31 cellular contexts compared by ENCODE assay signal in the genomic region with DNA sequence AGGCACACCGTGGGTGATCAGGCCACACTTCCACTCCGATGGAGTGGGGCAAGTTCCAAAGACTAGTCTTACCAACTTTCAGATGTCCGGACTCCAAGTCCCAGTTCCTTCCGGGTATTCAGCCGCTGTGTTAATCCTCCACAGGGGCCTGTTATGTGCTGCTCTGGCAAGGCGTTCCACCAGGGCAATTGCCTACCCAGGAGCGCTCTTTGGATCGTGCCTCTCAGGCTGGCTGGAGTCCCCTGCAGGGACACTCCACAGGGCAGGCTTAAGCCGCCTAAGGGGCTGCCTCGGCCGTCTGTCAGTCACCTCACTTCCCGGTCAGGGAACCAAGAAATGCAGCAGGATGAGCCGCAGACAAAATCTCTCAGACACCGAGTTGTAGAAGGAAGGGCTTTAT.
"Had no signal": no experiment of that assay in that cellular context is flagged by ENCODE, and none has a peak within 500 bp of the region (broad histone marks: within the 10 kb centered on the region; RNA-seq: fewer than 3 reads in every experiment).

No MANE protein-coding gene starts in this region.

- H3K4me3 Mint-ChIP-seq: activated B cell treated with CpG ODN at 0.5 μM for 24 hours; activated CD8-positive, alpha-beta T cell treated with anti-CD3 and anti-CD28 coated beads for 36 hours; activated naive CD8-positive, alpha-beta T cell; activated T-cell treated with anti-CD3 and anti-CD28 coated beads, Interleukin-2, amount 50 U/mL, for 4 hours; activated T-helper 17 cell treated with anti-CD3 and anti-CD28 coated beads, Interleukin-2, amount 50 U/mL, for 72 hours; central memory CD8-positive, alpha-beta T cell; dendritic cell treated with granulocyte-macrophage colony-stimulating factor and Interleukin-4, amounts not matched to agents 40 ng/mL and 50 ng/mL, for 4 days; effector memory CD8-positive, alpha-beta T cell; T-cell; T-helper 1 cell treated with Interleukin-12 subunit alpha and Interleukin-12 subunit beta and Interleukin-4 antibody, amounts not matched to agents 30 μg/mL and 1 μg/mL, for 36 hours; T-helper 2 cell treated with Interferon-gamma antibody and Interleukin-4, amounts not matched to agents 5 μg/mL and 100 μg/mL, for 36 hours had no signal

- H3K27me3 ChIP-seq: brain microvascular endothelial cell, dorsolateral prefrontal cortex had no signal

- H3K4me3 ChIP-seq: coronary artery, dorsolateral prefrontal cortex had no signal

- H3K27me3 Mint-ChIP-seq: activated B cell treated with CpG ODN at 0.5 μM for 24 hours; activated CD8-positive, alpha-beta T cell treated with anti-CD3 and anti-CD28 coated beads for 36 hours; activated naive CD8-positive, alpha-beta T cell; central memory CD8-positive, alpha-beta T cell; T-cell had no signal

- H3K27ac ChIP-seq: brain microvascular endothelial cell, coronary artery, dorsolateral prefrontal cortex, epithelial cell of prostate, WERI-Rb-1 had no signal

- H3K36me3 Mint-ChIP-seq: activated naive CD8-positive, alpha-beta T cell; T-cell had no signal

- H3K36me3 ChIP-seq: brain microvascular endothelial cell, WERI-Rb-1 had no signal

- ATAC-seq: activated CD4-positive, CD25-positive, alpha-beta regulatory T cell treated with anti-CD3 and anti-CD28 coated beads, Interleukin-2, amount 50 U/mL, for 24 hours; activated CD8-positive, alpha-beta T cell treated with anti-CD3 and anti-CD28 coated beads for 36 hours; activated T-cell treated with anti-CD3 and anti-CD28 coated beads, Interleukin-2, amount 50 U/mL, for 4 hours; activated T-helper 17 cell treated with anti-CD3 and anti-CD28 coated beads, Interleukin-2, amount 50 U/mL, for 72 hours; effector memory CD8-positive, alpha-beta T cell; T-cell had no signal

- H3K27ac Mint-ChIP-seq: activated B cell treated with CpG ODN at 0.5 μM for 24 hours; activated CD8-positive, alpha-beta T cell treated with anti-CD3 and anti-CD28 coated beads for 36 hours; activated naive CD8-positive, alpha-beta T cell; activated T-helper 17 cell treated with anti-CD3 and anti-CD28 coated beads, Interleukin-2, amount 50 U/mL, for 72 hours; dendritic cell treated with granulocyte-macrophage colony-stimulating factor and Interleukin-4, amounts not matched to agents 40 ng/mL and 50 ng/mL, for 4 days; effector memory CD8-positive, alpha-beta T cell; T-cell; T-helper 1 cell treated with Interleukin-12 subunit alpha and Interleukin-12 subunit beta and Interleukin-4 antibody, amounts not matched to agents 30 μg/mL and 1 μg/mL, for 36 hours; T-helper 2 cell treated with Interferon-gamma antibody and Interleukin-4, amounts not matched to agents 5 μg/mL and 100 μg/mL, for 36 hours had no signal

- H3K4me1 Mint-ChIP-seq: activated B cell treated with CpG ODN at 0.5 μM for 24 hours; activated T-helper 17 cell treated with anti-CD3 and anti-CD28 coated beads, Interleukin-2, amount 50 U/mL, for 72 hours; central memory CD8-positive, alpha-beta T cell; T-cell had no signal

- DNase-seq: activated B cell treated with CpG ODN at 0.5 μM for 24 hours; activated CD4-positive, alpha-beta T cell treated with anti-CD3 and anti-CD28 coated beads for 48 hours; activated CD4-positive, alpha-beta T cell treated with anti-CD3 and anti-CD28 coated beads, Interleukin-2, amount 50 U/mL, for 1 hour; activated CD4-positive, alpha-beta T cell treated with anti-CD3 and anti-CD28 coated beads, Interleukin-2, amount 50 U/mL, for 48 hours; activated CD8-positive, alpha-beta memory T cell treated with anti-CD3 and anti-CD28 coated beads for 24 hours; activated CD8-positive, alpha-beta T cell treated with anti-CD3 and anti-CD28 coated beads for 36 hours; activated effector memory CD4-positive, alpha-beta T cell treated with Interleukin-2 at 50 U/mL for 16 hours; activated gamma-delta T cell treated with Interleukin-2 at 50 U/mL for 16 hours; activated naive CD4-positive, alpha-beta T cell treated with anti-CD3 and anti-CD28 coated beads, Interleukin-2, amount 50 U/mL, for 16 hours; activated naive CD4-positive, alpha-beta T cell treated with Interleukin-2 at 50 U/mL for 16 hours; activated T-cell treated with anti-CD3 and anti-CD28 coated beads, Interleukin-2, amount 50 U/mL, for 4 hours; amniotic stem cell; anterior cingulate cortex; brain microvascular endothelial cell; dorsolateral prefrontal cortex; effector CD4-positive, alpha-beta T cell; effector memory CD8-positive, alpha-beta T cell; foreskin fibroblast; SW 1271; T-cell; T1000; WERI-Rb-1 had no signal

- H3K9me3 Mint-ChIP-seq: activated CD8-positive, alpha-beta T cell treated with anti-CD3 and anti-CD28 coated beads for 36 hours; activated T-cell treated with anti-CD3 and anti-CD28 coated beads, Interleukin-2, amount 50 U/mL, for 4 hours; activated T-helper 17 cell treated with anti-CD3 and anti-CD28 coated beads, Interleukin-2, amount 50 U/mL, for 72 hours; central memory CD8-positive, alpha-beta T cell; effector memory CD8-positive, alpha-beta T cell; T-helper 1 cell treated with Interleukin-12 subunit alpha and Interleukin-12 subunit beta and Interleukin-4 antibody, amounts not matched to agents 30 μg/mL and 1 μg/mL, for 36 hours had no signal
